24 cellular contexts compared by ENCODE assay signal in the genomic region with DNA sequence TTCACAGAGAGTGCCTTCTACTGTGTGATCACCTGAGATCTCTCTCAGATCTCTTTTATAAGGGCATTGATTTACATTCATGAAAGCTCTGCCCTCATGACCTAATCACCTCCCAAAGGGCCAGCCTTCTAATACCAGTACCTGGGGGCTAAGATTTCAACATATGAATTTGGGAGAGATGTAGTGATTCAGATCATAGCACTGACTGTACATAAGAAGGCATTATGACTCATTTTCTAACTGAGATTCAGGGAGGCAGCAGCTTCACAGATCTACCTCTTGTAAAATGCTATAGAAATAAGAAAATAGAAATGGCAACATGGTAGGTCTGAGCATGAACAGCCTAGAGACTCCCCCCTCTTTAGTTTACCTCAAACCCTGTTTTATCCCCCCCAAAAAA. TPM values are rescaled to one million over a fixed set of nuclear protein-coding genes. Genes with fewer than 3 reads are reported as not detected.
DNase-seq lines count a peak whose midpoint lies in the region; ATAC-seq and TF ChIP-seq lines count a peak whose summit lies in the region.
"Had no signal": no experiment of that assay in that cellular context is flagged by ENCODE, and none has a peak within 500 bp of the region (broad histone marks: within the 10 kb centered on the region; RNA-seq: fewer than 3 reads in every experiment).

No MANE protein-coding gene starts in this region.

- POLR2A ChIA-PET in PC-3 (lab: Charles Lee; ENCODE audit: unreplicated experiment) (interaction anchor here (0.7 kb wide), 1 partner anchor 42 kb away, joined by 4 read pairs; no protein-coding TSS in a partner anchor), HEK293T (lab: Yijun Ruan, JAX) (no interaction called here)

- TF ChIP-seq EP300 in stomach (IDR thresholded peaks at IDR 0.05), result no peak

- H3K4me3 ChIP-seq in PC-3 (ENCODE audit: low read length), result no peak overlapping the region
- H3K4me3 ChIP-seq in stomach, result no peak overlapping the region
- H3K4me3 ChIP-seq: GM23338, PC-9, vagina had no signal

- H4K20me1 ChIP-seq in PC-3 (ENCODE audit: low read length), result no peaks in the 10 kb centered on the region

- no peaks in the 10 kb centered on the region for H3K79me2 ChIP-seq in PC-3 (ENCODE audit: low read length)

- CTCF ChIA-PET in PC-3 (lab: Charles Lee) (no interaction called here), HEK293T (lab: Yijun Ruan, JAX) (interaction anchor here (1.2 kb wide), 1 partner anchor 9 kb away, joined by 3 read pairs; no protein-coding TSS in a partner anchor)

- peak overlapping the region; percentile 55 for H3K4me2 ChIP-seq in PC-3 (ENCODE audit: low read length)
- H3K4me2 ChIP-seq: GM23338, PC-9 had no signal

- H3K36me3 ChIP-seq in PC-3 (ENCODE audit: low read depth, low read length) (no peaks in the 10 kb centered on the region), stomach (no peaks in the 10 kb centered on the region)
- H3K36me3 ChIP-seq: vagina had no signal

- H3K27me3 ChIP-seq in PC-3 (ENCODE audit: low read length) (no peaks in the 10 kb centered on the region), stomach (no peaks in the 10 kb centered on the region)
- H3K27me3 ChIP-seq: vagina had no signal

- H3F3A ChIP-seq in PC-3 (ENCODE audit: low read length, unreplicated experiment), result no peaks in the 10 kb centered on the region

- BruUV-seq in PC-3 (replicated peaks; lab: Mats Ljungman, UMichigan), result no TSS peak

- no peak for TF ChIP-seq POLR2A in stomach (IDR thresholded peaks at IDR 0.05)

- TF ChIP-seq CTCF in PC-3 (conservative IDR thresholded peaks at IDR 0.05; ENCODE audit: low read depth, low read length), result no peak
- TF ChIP-seq CTCF in stomach (IDR thresholded peaks at IDR 0.05), result no peak

- intact Hi-C loops in PC-3 (cut with micrococcal nuclease), result loop anchor here (5.0 kb wide), 1 partner anchor 41 kb away; the partner anchor contains the start of gene VGLL3
- intact Hi-C loops in stomach (cut with DNase I; ENCODE audit: low total_unique reads), result no loop called here

- H3K9me2 ChIP-seq in PC-3 (replicated peaks; ENCODE audit: low read length), result no peaks in the 10 kb centered on the region

- H3K9me3 ChIP-seq in PC-3 (ENCODE audit: low read length) (no peaks in the 10 kb centered on the region), stomach (no peaks in the 10 kb centered on the region)
- H3K9me3 ChIP-seq: vagina had no signal

- no peak overlapping the region for H3K9ac ChIP-seq in PC-3 (ENCODE audit: low read length)

- peaks cover 41% of the 10 kb centered on the region for H3K4me1 ChIP-seq in PC-3 (ENCODE audit: insufficient read depth, low read length)
- no peaks in the 10 kb centered on the region for H3K4me1 ChIP-seq in stomach
- H3K4me1 ChIP-seq: vagina had no signal

- no peak overlapping the region for H2AFZ ChIP-seq in PC-3 (ENCODE audit: low read length)
- H2AFZ ChIP-seq: GM23338, PC-9 had no signal

- ATAC-seq in PC-3, result peak; percentile 77
- ATAC-seq: activated T-helper 17 cell treated with anti-CD3 and anti-CD28 coated beads, Interleukin-2, amount 50 U/mL, for 72 hours; GM23338; naive thymus-derived CD8-positive, alpha-beta T cell; SK-N-SH treated with all-trans-retinoic acid at 6 μM for 48 hours had no signal

- DNase-seq in EH (ENCODE audit: low read depth) (peak; percentile 70), PC-3 (peak; percentile 83), dedifferentiated amniotic fluid mesenchymal stem cell (ENCODE audit: extremely low spot score) (peak; percentile 54), kidney tubule cell (ENCODE audit: low spot score) (peak; percentile 13), stomach (no peak), AML-193 (lab: John Stamatoyannopoulos, UW) (no peak), HEK293T (ENCODE audit: extremely low spot score) (no peak)
- no peak for DNase-seq in effector CD8-positive, alpha-beta T cell (lab: John Stamatoyannopoulos, UW)
- DNase-seq: activated CD4-positive, CD25-positive, alpha-beta regulatory T cell treated with anti-CD3 and anti-CD28 coated beads, Interleukin-2, amount 50 U/mL, for 72 hours; effector CD4-positive, alpha-beta T cell; GDM1; Karpas-422; mesendoderm; naive thymus-derived CD8-positive, alpha-beta T cell; NCI-H1105 treated with DMSO at 0.1 percent for 48 hours; NCI-H2171 treated with DMSO at 0.1 percent for 48 hours; NCI-H748 treated with DMSO at 0.1 percent for 48 hours; stimulated activated CD4-positive, alpha-beta T cell treated with anti-CD3 and anti-CD28 coated beads, Interleukin-4, amount 100 ng/mL, for 1 hour had no signal

- peak overlapping the region; percentile 31 for H3K27ac ChIP-seq in PC-3 (ENCODE audit: low read length)
- no peak overlapping the region for H3K27ac ChIP-seq in stomach
- H3K27ac ChIP-seq: PC-9, vagina had no signal

TF ChIP-seq in HEK293T, 16 proteins besides CTCF, POLR2A, EP300 and RAD21:
- TF ChIP-seq BHLHE40 (IDR thresholded peaks at IDR 0.05; ENCODE audit: borderline replicate concordance) (no peak), NFRKB (IDR thresholded peaks at IDR 0.05) (no peak), L3MBTL2 (conservative IDR thresholded peaks at IDR 0.05) (no peak), TARDBP (IDR thresholded peaks at IDR 0.05) (no peak), FOXA1 (IDR thresholded peaks at IDR 0.05) (no peak), SUZ12 (IDR thresholded peaks at IDR 0.05) (no peak)

RNA-seq across cellular contexts. Expression of gene VGLL3, which starts 39.6 kb away (rescaled TPM):
- 1.3 and 1.8 TPM in 2 replicates for total RNA-seq in PC-3 (2014; rRNA removed)
- 10 to 100 TPM in 3 of 5 donors, 1 to 10 TPM in 2; 5.5 to 23.7 (median 14.7) TPM for total RNA-seq in stomach
- polyA plus RNA-seq in stomach, result 1 to 10 TPM in 2 of 3 donors, under 1 TPM in 1; 0.60 to 1.4 (median 1.2) TPM
- total RNA-seq: naive thymus-derived CD8-positive, alpha-beta T cell had no signal
- polyA plus RNA-seq: CD14-positive monocyte; naive thymus-derived CD8-positive, alpha-beta T cell had no signal

Comparison
In these comparisons a context has a peak if more than half of its experiments do, and no peak if none do; other contexts are left out.
1. DNase-seq: peak in EH (single experiment), PC-3 (single experiment), dedifferentiated amniotic fluid mesenchymal stem cell (single experiment) and kidney tubule cell (single experiment); none in stomach (single experiment), effector CD8-positive, alpha-beta T cell (single experiment), AML-193 (0 of 2) and HEK293T (single experiment).